Comparison of ENCODE assay signal across 10 cellular contexts in genomic region chr22:36360011-36360410, GRCh38. TPM values are rescaled to one million over a fixed set of nuclear protein-coding genes. Genes with fewer than 3 reads are reported as not detected.
DNase-seq lines count a peak whose midpoint lies in the region; ATAC-seq and TF ChIP-seq lines count a peak whose summit lies in the region.
"Had no signal": no experiment of that assay in that cellular context is flagged by ENCODE, and none has a peak within 500 bp of the region (broad histone marks: within the 10 kb centered on the region; RNA-seq: fewer than 3 reads in every experiment).

No MANE protein-coding gene starts in this region.

- BruUV-seq in A673 (replicated peaks; lab: Mats Ljungman, UMichigan) = no TSS peak

- H3K27ac Mint-ChIP-seq in HFFc6 (peak overlapping the region; percentile 83), chondrocyte (ENCODE audit: unreplicated experiment) (peak overlapping the region; percentile 96)
- H3K27ac Mint-ChIP-seq in naive thymus-derived CD4-positive, alpha-beta T cell = peak overlapping the region; percentile 25 to 98 (median 95)

- no peak for DNase-seq in A673 (ENCODE audit: low spot score)
- DNase-seq in HFFc6 = no peak
- DNase-seq in chondrocyte (ENCODE audit: low spot score) = no peak
- no peak for DNase-seq in naive thymus-derived CD4-positive, alpha-beta T cell
- no peak for DNase-seq in HuH-7.5 (ENCODE audit: low spot score)
- DNase-seq in GOT3 (lab: John Stamatoyannopoulos, UW) = no peak
- no peak for DNase-seq in DMS114 treated with DMSO at 0.1 percent for 48 hours (lab: John Stamatoyannopoulos, UW; ENCODE audit: unreplicated experiment)
- DNase-seq in mucosa of gallbladder (ENCODE audit: low spot score) = no peak
- DNase-seq: DMS153, NCI-H1417 had no signal

- H3K4me3 ChIP-seq in A673 (ENCODE audit: low read depth, low read length, poor library complexity, severe bottlenecking) = no peak overlapping the region
- no peak overlapping the region for H3K4me3 ChIP-seq in naive thymus-derived CD4-positive, alpha-beta T cell (ENCODE audit: low read length)

- H3K4me1 ChIP-seq in A673 (ENCODE audit: insufficient read depth, low read length, poor library complexity, severe bottlenecking) = peaks cover 47% of the 10 kb centered on the region
- peaks cover 95 to 96% of the 10 kb centered on the region in 2 donors for H3K4me1 ChIP-seq in naive thymus-derived CD4-positive, alpha-beta T cell (ENCODE audit: control insufficient read depth in 2 of 2, insufficient read depth in 2 of 2, low read length in 2 of 2)

- POLR2A ChIA-PET in A673 (lab: Charles Lee; ENCODE audit: low non-redundant PET) = no interaction called here
- POLR2A ChIA-PET in naive thymus-derived CD4-positive, alpha-beta T cell (lab: Charles Lee) = interaction anchor here (1.4 to 47.8 kb wide), 3 partner anchors 6 to 45 kb away, joined by 5 to 1512 read pairs (median 1512); partner anchors contain the start of gene MYH9

- H3K9me3 ChIP-seq in A673 (ENCODE audit: low read depth, low read length, poor library complexity, severe bottlenecking) = no peaks in the 10 kb centered on the region
- H3K9me3 ChIP-seq in naive thymus-derived CD4-positive, alpha-beta T cell (ENCODE audit: control insufficient read depth in 2 of 3, low read length in 3 of 3) = no peaks in the 10 kb centered on the region

- H3K36me3 Mint-ChIP-seq in HFFc6 (ENCODE audit: low read depth) (peaks cover 57% of the 10 kb centered on the region), chondrocyte (ENCODE audit: low read depth) (peaks cover 18% of the 10 kb centered on the region)
- H3K36me3 Mint-ChIP-seq in naive thymus-derived CD4-positive, alpha-beta T cell = peaks cover 4 to 21% (median 6%) of the 10 kb centered on the region in 5 donors

- CTCF ChIA-PET in A673 (lab: Charles Lee) = no interaction called here
- CTCF ChIA-PET in naive thymus-derived CD4-positive, alpha-beta T cell (lab: Charles Lee) = interaction anchor here (1.1 kb wide), 1 partner anchor 25 kb away, joined by 3 read pairs; no protein-coding TSS in a partner anchor

- no peaks in the 10 kb centered on the region for H3K27me3 ChIP-seq in A673 (replicated peaks; ENCODE audit: insufficient read depth, low read depth, low read length, poor library complexity)
- H3K27me3 ChIP-seq in naive thymus-derived CD4-positive, alpha-beta T cell (ENCODE audit: control insufficient read depth in 2 of 2, insufficient read depth in 2 of 2, low read length in 2 of 2) = no peaks in the 10 kb centered on the region

- no peak for TF ChIP-seq CTCF in A673 (conservative IDR thresholded peaks at IDR 0.05; ENCODE audit: low read depth, low read length)
- no peak for TF ChIP-seq CTCF in HFFc6 (IDR thresholded peaks at IDR 0.05)
- TF ChIP-seq CTCF in chondrocyte (IDR thresholded peaks at IDR 0.05) = no peak

- H3K36me3 ChIP-seq in A673 (ENCODE audit: insufficient read depth, low read length, poor library complexity, severe bottlenecking) = no peaks in the 10 kb centered on the region
- H3K36me3 ChIP-seq in naive thymus-derived CD4-positive, alpha-beta T cell (ENCODE audit: control insufficient read depth in 2 of 3, insufficient read depth in 3 of 3, low read length in 3 of 3) = peaks cover 4 to 5% (median 5%) of the 10 kb centered on the region in 3 experiments

- H3K4me3 Mint-ChIP-seq in HFFc6 = peak overlapping the region; percentile 83
- H3K4me3 Mint-ChIP-seq in chondrocyte (ENCODE audit: unreplicated experiment) = no peak overlapping the region
- H3K4me3 Mint-ChIP-seq in naive thymus-derived CD4-positive, alpha-beta T cell = peak overlapping the region; percentile 27 to 88 (median 75)

- no peak for ATAC-seq in naive thymus-derived CD4-positive, alpha-beta T cell

- H3K27ac ChIP-seq in A673 (ENCODE audit: low read depth, low read length, poor library complexity, severe bottlenecking) = peak overlapping the region; percentile 20
- peak overlapping the region; percentile 57 for H3K27ac ChIP-seq in naive thymus-derived CD4-positive, alpha-beta T cell (ENCODE audit: low read depth, low read length)

- intact Hi-C loops in A673 (cut with micrococcal nuclease; ENCODE audit: unreplicated experiment) = no loop called here
- intact Hi-C loops in naive thymus-derived CD4-positive, alpha-beta T cell (cut with micrococcal nuclease) = no loop called here

- H3K4me1 Mint-ChIP-seq in HFFc6 (ENCODE audit: low read depth) = peaks cover 99% of the 10 kb centered on the region
- peaks cover 99% of the 10 kb centered on the region for H3K4me1 Mint-ChIP-seq in chondrocyte (ENCODE audit: low read depth)
- H3K4me1 Mint-ChIP-seq in naive thymus-derived CD4-positive, alpha-beta T cell = peaks cover 78 to 100% (median 96%) of the 10 kb centered on the region in 7 donors

- peaks cover 18% of the 10 kb centered on the region for H3K27me3 Mint-ChIP-seq in HFFc6 (ENCODE audit: insufficient read depth)
- H3K27me3 Mint-ChIP-seq in chondrocyte (ENCODE audit: low read depth) = no peaks in the 10 kb centered on the region
- no peaks in the 10 kb centered on the region for H3K27me3 Mint-ChIP-seq in naive thymus-derived CD4-positive, alpha-beta T cell

- H3K9me3 Mint-ChIP-seq in HFFc6 = no peaks in the 10 kb centered on the region; the same call in 1 of the 2 replicates
- no peaks in the 10 kb centered on the region for H3K9me3 Mint-ChIP-seq in chondrocyte (ENCODE audit: low read depth)
- H3K9me3 Mint-ChIP-seq in naive thymus-derived CD4-positive, alpha-beta T cell = peaks cover 0 to 2% (median 0%) of the 10 kb centered on the region in 11 donors

RNA-seq across cellular contexts. Expression of gene MYH9, which starts 27.8 kb away (rescaled TPM):
- total RNA-seq in A673 (2021) (290 and 323 TPM in 2 replicates), chondrocyte (1,046 to 1,908 TPM (median 1,853 TPM) in 3 replicates), mucosa of gallbladder (544 TPM)
- total RNA-seq in HFFc6 (2021; fragmentation: NEBNext Ultra II Directional; extraction: Animal tissue kit (Norgen Biotek cat#: 25700)) = 1,000 to 10,000 TPM in 2 of 6 experiments, 100 to 1,000 TPM in 4; 881 to 1,084 (median 937) TPM
- total RNA-seq in naive thymus-derived CD4-positive, alpha-beta T cell = 100 to 1,000 TPM; 650 to 900 (median 803) TPM
- 100 to 1,000 TPM in 1 of 2 donors, 10 to 100 TPM in 1; 95.5 to 501 TPM for polyA plus RNA-seq in naive thymus-derived CD4-positive, alpha-beta T cell
